In genomic region chr2:148640767-148641166, GRCh38 we compare ENCODE assay signal across 15 cellular contexts. TPM values are rescaled to one million over a fixed set of nuclear protein-coding genes. Genes with fewer than 3 reads are reported as not detected.
DNase-seq lines count a peak whose midpoint lies in the region; TF ChIP-seq lines count a peak whose summit lies in the region.
"Had no signal": no experiment of that assay in that cellular context is flagged by ENCODE, and none has a peak within 500 bp of the region (broad histone marks: within the 10 kb centered on the region; RNA-seq: fewer than 3 reads in every experiment).

No MANE protein-coding gene starts in this region.

- H3K36me3 Mint-ChIP-seq in endodermal cell (ENCODE audit: low read depth) (no peaks in the 10 kb centered on the region), neural crest cell (ENCODE audit: low read depth) (no peaks in the 10 kb centered on the region)
- H3K36me3 Mint-ChIP-seq in activated naive CD4-positive, alpha-beta T cell treated with anti-CD3 and anti-CD28 coated beads, Interleukin-2, amount 10 ng/mL, durations not matched to agents 7 days and 5 days: no peaks in the 10 kb centered on the region
- H3K36me3 Mint-ChIP-seq: activated naive CD8-positive, alpha-beta T cell had no signal

- H3K9me3 Mint-ChIP-seq in endodermal cell: no peaks in the 10 kb centered on the region
- no peaks in the 10 kb centered on the region for H3K9me3 Mint-ChIP-seq in neural crest cell
- no peaks in the 10 kb centered on the region for H3K9me3 Mint-ChIP-seq in activated naive CD4-positive, alpha-beta T cell treated with anti-CD3 and anti-CD28 coated beads, Interleukin-2, amount 10 ng/mL, durations not matched to agents 7 days and 5 days
- H3K9me3 Mint-ChIP-seq: dendritic cell treated with granulocyte-macrophage colony-stimulating factor and Interleukin-4, amounts not matched to agents 40 ng/mL and 50 ng/mL, for 4 days; stimulated activated effector memory CD8-positive, alpha-beta T cell treated with anti-CD3 and anti-CD28 coated beads, Interleukin-12 subunit alpha, Interleukin-12 subunit beta, amount 100 ng/mL, for 72 hours had no signal

- peak; percentile 41 for TF ChIP-seq CTCF in endodermal cell (conservative IDR thresholded peaks at IDR 0.05)
- no peak for TF ChIP-seq CTCF in neural crest cell (conservative IDR thresholded peaks at IDR 0.05)

- 81 to 90% methylated on average over 2 to 5 of the region's 5 CpGs for WGBS in endodermal cell (ENCODE audit: insufficient coverage in 1 of 2, insufficient read length in 1 of 2), 2 experiments

- H3K9ac ChIP-seq in endodermal cell (ENCODE audit: extremely low read depth, low read length, poor library complexity, severe bottlenecking): no peak overlapping the region

- no peak overlapping the region for H3K27ac ChIP-seq in endodermal cell (ENCODE audit: low read depth, low read length)
- H3K27ac ChIP-seq: PC-9 had no signal

- H3K4me3 ChIP-seq in endodermal cell (ENCODE audit: low read length): no peak overlapping the region
- H3K4me3 ChIP-seq: lung, PC-9 had no signal

- CTCF ChIA-PET in activated naive CD4-positive, alpha-beta T cell treated with anti-CD3 and anti-CD28 coated beads, Interleukin-2, amount 10 ng/mL, durations not matched to agents 7 days and 5 days (lab: Charles Lee): interaction anchor here (0.6 kb wide), 1 partner anchor 769 kb away, joined by 4 read pairs; no protein-coding TSS in a partner anchor

- no peak overlapping the region for H3K27ac Mint-ChIP-seq in endodermal cell
- no peak overlapping the region for H3K27ac Mint-ChIP-seq in neural crest cell (ENCODE audit: unreplicated experiment)
- no peak overlapping the region for H3K27ac Mint-ChIP-seq in activated naive CD4-positive, alpha-beta T cell treated with anti-CD3 and anti-CD28 coated beads, Interleukin-2, amount 10 ng/mL, durations not matched to agents 7 days and 5 days
- H3K27ac Mint-ChIP-seq: activated naive CD8-positive, alpha-beta T cell; dendritic cell treated with granulocyte-macrophage colony-stimulating factor and Interleukin-4, amounts not matched to agents 40 ng/mL and 50 ng/mL, for 4 days; progenitor cell of endocrine pancreas; stimulated activated effector memory CD8-positive, alpha-beta T cell treated with anti-CD3 and anti-CD28 coated beads, Interleukin-12 subunit alpha, Interleukin-12 subunit beta, amount 100 ng/mL, for 72 hours had no signal

- H3K4me1 Mint-ChIP-seq in endodermal cell (peaks cover 6% of the 10 kb centered on the region), neural crest cell (peaks cover 14% of the 10 kb centered on the region)
- H3K4me1 Mint-ChIP-seq in activated naive CD4-positive, alpha-beta T cell treated with anti-CD3 and anti-CD28 coated beads, Interleukin-2, amount 10 ng/mL, durations not matched to agents 7 days and 5 days: peaks cover 16% of the 10 kb centered on the region

- H3K4me3 Mint-ChIP-seq in endodermal cell: no peak overlapping the region
- H3K4me3 Mint-ChIP-seq in neural crest cell: peak overlapping the region; percentile 39
- H3K4me3 Mint-ChIP-seq in activated naive CD4-positive, alpha-beta T cell treated with anti-CD3 and anti-CD28 coated beads, Interleukin-2, amount 10 ng/mL, durations not matched to agents 7 days and 5 days: no peak overlapping the region
- H3K4me3 Mint-ChIP-seq: activated naive CD8-positive, alpha-beta T cell; dendritic cell treated with granulocyte-macrophage colony-stimulating factor and Interleukin-4, amounts not matched to agents 40 ng/mL and 50 ng/mL, for 4 days; stimulated activated effector memory CD8-positive, alpha-beta T cell treated with anti-CD3 and anti-CD28 coated beads, Interleukin-12 subunit alpha, Interleukin-12 subunit beta, amount 100 ng/mL, for 72 hours had no signal

- H3K9me3 ChIP-seq in endodermal cell (ENCODE audit: control insufficient read depth, low read length): no peaks in the 10 kb centered on the region

- DNase-seq in NCI-H82 (lab: John Stamatoyannopoulos, UW) (peak; percentile 32), NCI-H82 treated with DMSO at 0.1 percent for 48 hours (lab: John Stamatoyannopoulos, UW; ENCODE audit: unreplicated experiment) (no peak), NCI-H69 (lab: John Stamatoyannopoulos, UW) (peak; percentile 31), endodermal cell (no peak), neural crest cell (ENCODE audit: low read depth, low spot score) (no peak), NAMALWA (ENCODE audit: low spot score) (no peak), kidney tubule cell (ENCODE audit: low spot score) (no peak)
- DNase-seq in activated naive CD4-positive, alpha-beta T cell treated with anti-CD3 and anti-CD28 coated beads, Interleukin-2, amount 10 ng/mL, durations not matched to agents 7 days and 5 days: no peak
- DNase-seq: glutamatergic neuron, PC-9 had no signal

- peaks cover 21% of the 10 kb centered on the region for H3K27me3 ChIP-seq in endodermal cell (ENCODE audit: control insufficient read depth, insufficient read depth, low read length, poor library complexity, severe bottlenecking)

- no peaks in the 10 kb centered on the region for H3K36me3 ChIP-seq in endodermal cell (ENCODE audit: control insufficient read depth, insufficient read depth, low read length)

- no peaks in the 10 kb centered on the region for H3K4me1 ChIP-seq in endodermal cell (ENCODE audit: control insufficient read depth, insufficient read depth, low read length)

- H3K27me3 Mint-ChIP-seq in endodermal cell (ENCODE audit: insufficient read depth) (peaks cover 24% of the 10 kb centered on the region), neural crest cell (ENCODE audit: low read depth) (peaks cover 26% of the 10 kb centered on the region)
- H3K27me3 Mint-ChIP-seq in activated naive CD4-positive, alpha-beta T cell treated with anti-CD3 and anti-CD28 coated beads, Interleukin-2, amount 10 ng/mL, durations not matched to agents 7 days and 5 days: peaks cover 22% of the 10 kb centered on the region
- H3K27me3 Mint-ChIP-seq: activated naive CD8-positive, alpha-beta T cell; dendritic cell treated with granulocyte-macrophage colony-stimulating factor and Interleukin-4, amounts not matched to agents 40 ng/mL and 50 ng/mL, for 4 days had no signal

RNA-seq across cellular contexts. Expression of gene EPC2, which starts 3.8 kb away (rescaled TPM):
- total RNA-seq in endodermal cell (10 to 100 TPM; 23.0 to 32.0 TPM), neural crest cell (31.6 and 35.3 TPM in 2 replicates)
- 23.9 TPM for polyA plus RNA-seq in endodermal cell (2013, experiment 1 of 2)
- 24.6 TPM for polyA plus RNA-seq in endodermal cell (2013, experiment 2 of 2)

Comparison
In these comparisons a context has a peak if more than half of its experiments do, and no peak if none do; other contexts are left out.
1. DNase-seq: peak in NCI-H82 (single experiment) and NCI-H69 (single experiment); none in NCI-H82 treated with DMSO at 0.1 percent for 48 hours (single experiment), endodermal cell (single experiment), neural crest cell (single experiment), NAMALWA (single experiment), kidney tubule cell (single experiment) and activated naive CD4-positive, alpha-beta T cell treated with anti-CD3 and anti-CD28 coated beads, Interleukin-2, amount 10 ng/mL, durations not matched to agents 7 days and 5 days (single experiment).